25 cellular contexts compared by ENCODE assay signal in the genomic region with DNA sequence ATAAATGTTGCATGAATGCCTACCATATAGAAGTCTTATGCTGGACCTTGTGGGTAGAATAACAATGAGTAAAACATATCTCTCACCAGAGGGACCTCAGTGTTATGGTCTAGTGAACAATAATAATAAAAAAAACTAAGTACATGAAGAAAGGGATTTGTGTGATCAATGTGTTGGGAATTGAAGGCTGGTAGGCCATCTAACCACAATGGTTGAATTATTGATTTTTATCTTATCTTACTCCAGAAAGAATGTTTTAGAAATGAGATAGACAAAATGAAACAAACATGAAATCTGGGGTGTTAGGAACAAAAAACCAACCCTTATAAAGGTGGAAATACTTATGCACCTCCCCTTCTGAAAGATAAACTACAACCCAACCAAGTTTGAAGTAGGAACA.
"Had no signal": no experiment of that assay in that cellular context is flagged by ENCODE, and none has a peak within 500 bp of the region (broad histone marks: within the 10 kb centered on the region; RNA-seq: fewer than 3 reads in every experiment).

No MANE protein-coding gene starts in this region.

- H3K4me1 ChIP-seq: ascending aorta, foreskin keratinocyte, left ventricle myocardium inferior, right atrium auricular region, tibial artery, uterus had no signal

- H3K27me3 ChIP-seq: ascending aorta, cardiac muscle cell, esophagus squamous epithelium, foreskin keratinocyte, right atrium auricular region, tibial artery, uterus had no signal

- H3K4me3 Mint-ChIP-seq: activated naive CD4-positive, alpha-beta T cell treated with anti-CD3 and anti-CD28 coated beads, Interleukin-2, amount 10 ng/mL, durations not matched to agents 7 days and 5 days; activated naive CD8-positive, alpha-beta T cell treated with anti-CD3 and anti-CD28 coated beads, Interleukin-2, amount 50 U/mL, for 24 hours had no signal

- DNase-seq: activated CD4-positive, alpha-beta T cell treated with anti-CD3 and anti-CD28 coated beads, Interleukin-2, amount 50 U/mL, for 1 hour; activated CD8-positive, alpha-beta memory T cell treated with anti-CD3 and anti-CD28 coated beads for 24 hours; activated CD8-positive, alpha-beta memory T cell treated with anti-CD3 and anti-CD28 coated beads, Interleukin-2, amount 50 U/mL, for 48 hours; activated effector memory CD4-positive, alpha-beta T cell treated with Interleukin-2 at 50 U/mL for 16 hours; activated naive CD4-positive, alpha-beta T cell treated with anti-CD3 and anti-CD28 coated beads, Interleukin-2, amount 10 ng/mL, durations not matched to agents 7 days and 5 days; activated naive CD8-positive, alpha-beta T cell treated with anti-CD3 and anti-CD28 coated beads, Interleukin-2, amount 50 U/mL, for 24 hours; activated T-cell treated with anti-CD3 and anti-CD28 coated beads, Interleukin-2, amount 50 U/mL, for 48 hours; dermis blood vessel endothelial cell; effector memory CD4-positive, alpha-beta T cell; esophagus squamous epithelium; foreskin keratinocyte; glutamatergic neuron; hypothalamus; kidney; left ventricle myocardium inferior; stimulated activated CD4-positive, alpha-beta T cell treated with anti-CD3 and anti-CD28 coated beads, Interleukin-2, amount 100 ng/mL, for 24 hours; stimulated activated naive CD8-positive, alpha-beta T cell treated with anti-CD3 and anti-CD28 coated beads, Interleukin-15, Interleukin-2, amounts not matched to agents 100 U/mL and 50 U/mL, for 24 hours; substantia nigra; T1000; tibial artery; uterus had no signal

- H3K27ac Mint-ChIP-seq: activated naive CD4-positive, alpha-beta T cell treated with anti-CD3 and anti-CD28 coated beads, Interleukin-2, amount 10 ng/mL, durations not matched to agents 7 days and 5 days; activated naive CD8-positive, alpha-beta T cell treated with anti-CD3 and anti-CD28 coated beads, Interleukin-2, amount 50 U/mL, for 24 hours; progenitor cell of endocrine pancreas had no signal

- H3K27ac ChIP-seq: ascending aorta, cardiac muscle cell, esophagus squamous epithelium, foreskin keratinocyte, left ventricle myocardium inferior, right atrium auricular region, tibial artery, uterus had no signal

- H3K9me3 ChIP-seq: ascending aorta, esophagus squamous epithelium, left ventricle myocardium inferior, right atrium auricular region, tibial artery, uterus had no signal

- H3K36me3 ChIP-seq: ascending aorta, cardiac muscle cell, esophagus squamous epithelium, left ventricle myocardium inferior, right atrium auricular region, tibial artery, uterus had no signal

- H3K27me3 Mint-ChIP-seq: activated naive CD4-positive, alpha-beta T cell treated with anti-CD3 and anti-CD28 coated beads, Interleukin-2, amount 10 ng/mL, durations not matched to agents 7 days and 5 days; progenitor cell of endocrine pancreas had no signal

- H3K4me3 ChIP-seq: ascending aorta, cardiac muscle cell, esophagus squamous epithelium, left ventricle myocardium inferior, right atrium auricular region, tibial artery, uterus had no signal

- H3K9me3 Mint-ChIP-seq: activated naive CD4-positive, alpha-beta T cell treated with anti-CD3 and anti-CD28 coated beads, Interleukin-2, amount 10 ng/mL, durations not matched to agents 7 days and 5 days; activated naive CD8-positive, alpha-beta T cell treated with anti-CD3 and anti-CD28 coated beads, Interleukin-2, amount 50 U/mL, for 24 hours had no signal

- H3K4me1 Mint-ChIP-seq: activated naive CD4-positive, alpha-beta T cell treated with anti-CD3 and anti-CD28 coated beads, Interleukin-2, amount 10 ng/mL, durations not matched to agents 7 days and 5 days; activated naive CD8-positive, alpha-beta T cell treated with anti-CD3 and anti-CD28 coated beads, Interleukin-2, amount 50 U/mL, for 24 hours had no signal

- H3K36me3 Mint-ChIP-seq: activated naive CD4-positive, alpha-beta T cell treated with anti-CD3 and anti-CD28 coated beads, Interleukin-2, amount 10 ng/mL, durations not matched to agents 7 days and 5 days had no signal
